In genomic region chrX:46707274-46707965, GRCh38 we compare ENCODE assay signal across 15 cellular contexts.
"Had no signal": no experiment of that assay in that cellular context is flagged by ENCODE, and none has a peak within 500 bp of the region (broad histone marks: within the 10 kb centered on the region; RNA-seq: fewer than 3 reads in every experiment).

No MANE protein-coding gene starts in this region.

- H3K27me3 ChIP-seq: testis had no signal

- DNase-seq: activated CD4-positive, alpha-beta T cell treated with anti-CD3 and anti-CD28 coated beads for 1 hour; activated CD8-positive, alpha-beta memory T cell treated with anti-CD3 and anti-CD28 coated beads, Interleukin-2, amount 50 U/mL, for 48 hours; activated CD8-positive, alpha-beta T cell treated with anti-CD3 and anti-CD28 coated beads, Interleukin-2, amount 10 ng/mL, durations not matched to agents 7 days and 5 days; activated naive CD8-positive, alpha-beta T cell treated with anti-CD3 and anti-CD28 coated beads, Interleukin-2, amount 10 ng/mL, durations not matched to agents 7 days and 5 days; aorta; hypothalamus; lower lobe of right lung; mucosa of descending colon; naive thymus-derived CD8-positive, alpha-beta T cell; stimulated activated CD4-positive, alpha-beta T cell treated with anti-CD3 and anti-CD28 coated beads, Interleukin-4, amount 100 ng/mL, for 1 hour; stimulated activated CD8-positive, alpha-beta memory T cell treated with anti-CD3 and anti-CD28 coated beads, Interleukin-4, amount 100 ng/mL, for 48 hours; stimulated activated naive CD8-positive, alpha-beta T cell treated with anti-CD3 and anti-CD28 coated beads, Interleukin-15, amount 100 ng/mL, for 72 hours; testis had no signal

- H3K36me3 ChIP-seq: lower lobe of right lung had no signal

- H3K27ac Mint-ChIP-seq: activated CD8-positive, alpha-beta T cell treated with anti-CD3 and anti-CD28 coated beads, Interleukin-2, amount 10 ng/mL, durations not matched to agents 7 days and 5 days; activated naive CD8-positive, alpha-beta T cell treated with anti-CD3 and anti-CD28 coated beads, Interleukin-2, amount 10 ng/mL, durations not matched to agents 7 days and 5 days; naive thymus-derived CD8-positive, alpha-beta T cell had no signal

- H3K4me1 ChIP-seq: lower lobe of right lung, testis had no signal

- ATAC-seq: activated CD8-positive, alpha-beta T cell treated with anti-CD3 and anti-CD28 coated beads, Interleukin-2, amount 10 ng/mL, durations not matched to agents 7 days and 5 days; activated T-helper 17 cell treated with anti-CD3 and anti-CD28 coated beads, Interleukin-2, amount 50 U/mL, for 72 hours; esophagus mucosa; lower lobe of right lung; mucosa of descending colon; naive thymus-derived CD8-positive, alpha-beta T cell; stimulated activated naive CD8-positive, alpha-beta T cell treated with anti-CD3 and anti-CD28 coated beads, Interleukin-15, amount 100 ng/mL, for 72 hours had no signal

- H3K9me3 ChIP-seq: lower lobe of right lung, mucosa of descending colon, testis had no signal

- H3K27ac ChIP-seq: lower lobe of right lung, testis had no signal

- H3K4me3 Mint-ChIP-seq: activated CD8-positive, alpha-beta T cell treated with anti-CD3 and anti-CD28 coated beads, Interleukin-2, amount 10 ng/mL, durations not matched to agents 7 days and 5 days; activated naive CD8-positive, alpha-beta T cell treated with anti-CD3 and anti-CD28 coated beads, Interleukin-2, amount 10 ng/mL, durations not matched to agents 7 days and 5 days; activated T-helper 17 cell treated with anti-CD3 and anti-CD28 coated beads, Interleukin-2, amount 50 U/mL, for 72 hours; naive thymus-derived CD8-positive, alpha-beta T cell; stimulated activated naive CD8-positive, alpha-beta T cell treated with anti-CD3 and anti-CD28 coated beads, Interleukin-15, amount 100 ng/mL, for 72 hours had no signal

- H3K36me3 Mint-ChIP-seq: naive thymus-derived CD8-positive, alpha-beta T cell had no signal

- H3K27me3 Mint-ChIP-seq: activated naive CD8-positive, alpha-beta T cell treated with anti-CD3 and anti-CD28 coated beads, Interleukin-2, amount 10 ng/mL, durations not matched to agents 7 days and 5 days; activated T-helper 17 cell treated with anti-CD3 and anti-CD28 coated beads, Interleukin-2, amount 50 U/mL, for 72 hours; naive thymus-derived CD8-positive, alpha-beta T cell; stimulated activated naive CD8-positive, alpha-beta T cell treated with anti-CD3 and anti-CD28 coated beads, Interleukin-15, amount 100 ng/mL, for 72 hours had no signal

- H3K4me3 ChIP-seq: lower lobe of right lung, mucosa of descending colon, testis had no signal

- H3K9me3 Mint-ChIP-seq: activated T-helper 17 cell treated with anti-CD3 and anti-CD28 coated beads, Interleukin-2, amount 50 U/mL, for 72 hours; naive thymus-derived CD8-positive, alpha-beta T cell had no signal
